Comparison of ENCODE assay signal across 8 cellular contexts in genomic region chr9:38417003-38417965, GRCh38. TPM values are rescaled to one million over a fixed set of nuclear protein-coding genes. Genes with fewer than 3 reads are reported as not detected.
DNase-seq lines count a peak whose midpoint lies in the region; ATAC-seq and TF ChIP-seq lines count a peak whose summit lies in the region.

No MANE protein-coding gene starts in this region.

- DNase-seq in activated CD8-positive, alpha-beta memory T cell treated with anti-CD3 and anti-CD28 coated beads, Interleukin-2, amount 10 ng/mL, durations not matched to agents 7 days and 5 days: peak; percentile 60
- no peak for DNase-seq in activated CD8-positive, alpha-beta memory T cell treated with anti-CD3 and anti-CD28 coated beads, Interleukin-2, amount 50 U/mL, for 4 hours
- DNase-seq in activated CD4-positive, alpha-beta T cell treated with anti-CD3 and anti-CD28 coated beads, Interleukin-2, amount 10 ng/mL, durations not matched to agents 7 days and 5 days: peak; percentile 51
- DNase-seq in islet precursor cell (peak; percentile 80), NCI-H226 (no peak)
- no peak for DNase-seq in activated CD4-positive, CD25-positive, alpha-beta regulatory T cell (lab: John Stamatoyannopoulos, UW)

- H3K4me1 Mint-ChIP-seq in activated CD8-positive, alpha-beta memory T cell treated with anti-CD3 and anti-CD28 coated beads, Interleukin-2, amount 10 ng/mL, durations not matched to agents 7 days and 5 days: no peaks in the 10 kb centered on the region
- H3K4me1 Mint-ChIP-seq in activated CD4-positive, alpha-beta T cell treated with anti-CD3 and anti-CD28 coated beads, Interleukin-2, amount 10 ng/mL, durations not matched to agents 7 days and 5 days: no peaks in the 10 kb centered on the region

- no peaks in the 10 kb centered on the region for H4K20me1 ChIP-seq in KMS-11 (ENCODE audit: insufficient read depth)

- no peak overlapping the region for H2AFZ ChIP-seq in KMS-11 (ENCODE audit: low read depth)

- H3K4me3 ChIP-seq in KMS-11 (IDR thresholded peaks at IDR 0.05; ENCODE audit: insufficient read depth, low read depth, low read length): no peak overlapping the region

- no peaks in the 10 kb centered on the region for H3K9me3 Mint-ChIP-seq in activated CD8-positive, alpha-beta memory T cell treated with anti-CD3 and anti-CD28 coated beads, Interleukin-2, amount 10 ng/mL, durations not matched to agents 7 days and 5 days (ENCODE audit: low read depth)
- no peaks in the 10 kb centered on the region for H3K9me3 Mint-ChIP-seq in activated CD4-positive, alpha-beta T cell treated with anti-CD3 and anti-CD28 coated beads, Interleukin-2, amount 10 ng/mL, durations not matched to agents 7 days and 5 days

- peaks cover 30% of the 10 kb centered on the region for H3K27me3 Mint-ChIP-seq in activated CD8-positive, alpha-beta memory T cell treated with anti-CD3 and anti-CD28 coated beads, Interleukin-2, amount 10 ng/mL, durations not matched to agents 7 days and 5 days
- H3K27me3 Mint-ChIP-seq in activated CD4-positive, alpha-beta T cell treated with anti-CD3 and anti-CD28 coated beads, Interleukin-2, amount 10 ng/mL, durations not matched to agents 7 days and 5 days: peaks cover 8% of the 10 kb centered on the region

- no peak overlapping the region for H3K27ac Mint-ChIP-seq in activated CD8-positive, alpha-beta memory T cell treated with anti-CD3 and anti-CD28 coated beads, Interleukin-2, amount 10 ng/mL, durations not matched to agents 7 days and 5 days
- no peak overlapping the region for H3K27ac Mint-ChIP-seq in activated CD4-positive, alpha-beta T cell treated with anti-CD3 and anti-CD28 coated beads, Interleukin-2, amount 10 ng/mL, durations not matched to agents 7 days and 5 days

- H3K4me1 ChIP-seq in KMS-11 (ENCODE audit: low read depth, poor library complexity, severe bottlenecking): no peaks in the 10 kb centered on the region

- no peaks in the 10 kb centered on the region for H3K36me3 ChIP-seq in KMS-11 (ENCODE audit: insufficient read depth)

- no peak overlapping the region for H3K27ac ChIP-seq in KMS-11

- POLR2A ChIA-PET in activated CD4-positive, alpha-beta T cell treated with anti-CD3 and anti-CD28 coated beads, Interleukin-2, amount 10 ng/mL, durations not matched to agents 7 days and 5 days (lab: Charles Lee): no interaction called here

- TF ChIP-seq CTCF in KMS-11 (conservative IDR thresholded peaks at IDR 0.05; ENCODE audit: low read depth, low read length): peak; percentile 71

- no peak overlapping the region for H3K4me3 Mint-ChIP-seq in activated CD8-positive, alpha-beta memory T cell treated with anti-CD3 and anti-CD28 coated beads, Interleukin-2, amount 10 ng/mL, durations not matched to agents 7 days and 5 days
- no peak overlapping the region for H3K4me3 Mint-ChIP-seq in activated CD4-positive, alpha-beta T cell treated with anti-CD3 and anti-CD28 coated beads, Interleukin-2, amount 10 ng/mL, durations not matched to agents 7 days and 5 days

- CTCF ChIA-PET in activated CD8-positive, alpha-beta memory T cell treated with anti-CD3 and anti-CD28 coated beads, Interleukin-2, amount 10 ng/mL, durations not matched to agents 7 days and 5 days (lab: Charles Lee): interaction anchor here (1.1 kb wide), 1 partner anchor 11 kb away, joined by 3 read pairs; no protein-coding TSS in a partner anchor
- CTCF ChIA-PET in activated CD4-positive, alpha-beta T cell treated with anti-CD3 and anti-CD28 coated beads, Interleukin-2, amount 10 ng/mL, durations not matched to agents 7 days and 5 days (lab: Charles Lee): interaction anchor here (1.2 kb wide), 1 partner anchor 15 kb away, joined by 4 read pairs; no protein-coding TSS in a partner anchor

- H3K79me2 ChIP-seq in KMS-11 (ENCODE audit: insufficient read depth, low read depth): no peaks in the 10 kb centered on the region

- ATAC-seq in activated CD8-positive, alpha-beta memory T cell treated with anti-CD3 and anti-CD28 coated beads, Interleukin-2, amount 10 ng/mL, durations not matched to agents 7 days and 5 days: peak; percentile 30
- ATAC-seq in GM18520 (IDR thresholded peaks at IDR 0.05; ENCODE audit: unreplicated experiment): no peak

- H3K4me2 ChIP-seq in KMS-11: no peak overlapping the region

- H3K27me3 ChIP-seq in KMS-11 (ENCODE audit: insufficient read depth, low read depth): no peaks in the 10 kb centered on the region

- H3K9ac ChIP-seq in KMS-11: no peak overlapping the region

- no peaks in the 10 kb centered on the region for H3K36me3 Mint-ChIP-seq in activated CD8-positive, alpha-beta memory T cell treated with anti-CD3 and anti-CD28 coated beads, Interleukin-2, amount 10 ng/mL, durations not matched to agents 7 days and 5 days
- no peaks in the 10 kb centered on the region for H3K36me3 Mint-ChIP-seq in activated CD4-positive, alpha-beta T cell treated with anti-CD3 and anti-CD28 coated beads, Interleukin-2, amount 10 ng/mL, durations not matched to agents 7 days and 5 days (ENCODE audit: low read depth)

RNA-seq across cellular contexts. Expression of gene IGFBPL1, which starts 7.0 kb away (rescaled TPM):
- total RNA-seq in activated CD8-positive, alpha-beta memory T cell treated with anti-CD3 and anti-CD28 coated beads, Interleukin-2, amount 10 ng/mL, durations not matched to agents 7 days and 5 days: not detected
- total RNA-seq in activated CD4-positive, alpha-beta T cell treated with anti-CD3 and anti-CD28 coated beads, Interleukin-2, amount 10 ng/mL, durations not matched to agents 7 days and 5 days: not detected

RNA-seq across cellular contexts. Expression of gene ALDH1B1, which starts 24.8 kb away (rescaled TPM):
- 10 to 100 TPM; 13.5 to 16.7 TPM for total RNA-seq in activated CD8-positive, alpha-beta memory T cell treated with anti-CD3 and anti-CD28 coated beads, Interleukin-2, amount 10 ng/mL, durations not matched to agents 7 days and 5 days
- 1 to 10 TPM; 8.0 to 8.1 TPM for total RNA-seq in activated CD4-positive, alpha-beta T cell treated with anti-CD3 and anti-CD28 coated beads, Interleukin-2, amount 10 ng/mL, durations not matched to agents 7 days and 5 days

Comparison
In these comparisons a context has a peak if more than half of its experiments do, and no peak if none do; other contexts are left out.
1. DNase-seq: peak in activated CD8-positive, alpha-beta memory T cell treated with anti-CD3 and anti-CD28 coated beads, Interleukin-2, amount 10 ng/mL, durations not matched to agents 7 days and 5 days (single experiment), activated CD4-positive, alpha-beta T cell treated with anti-CD3 and anti-CD28 coated beads, Interleukin-2, amount 10 ng/mL, durations not matched to agents 7 days and 5 days (single experiment) and islet precursor cell (single experiment); none in activated CD8-positive, alpha-beta memory T cell treated with anti-CD3 and anti-CD28 coated beads, Interleukin-2, amount 50 U/mL, for 4 hours (single experiment), activated CD4-positive, CD25-positive, alpha-beta regulatory T cell (0 of 4) and NCI-H226 (single experiment).